ENCODE assay signal across 11 cellular contexts in the genomic region with DNA sequence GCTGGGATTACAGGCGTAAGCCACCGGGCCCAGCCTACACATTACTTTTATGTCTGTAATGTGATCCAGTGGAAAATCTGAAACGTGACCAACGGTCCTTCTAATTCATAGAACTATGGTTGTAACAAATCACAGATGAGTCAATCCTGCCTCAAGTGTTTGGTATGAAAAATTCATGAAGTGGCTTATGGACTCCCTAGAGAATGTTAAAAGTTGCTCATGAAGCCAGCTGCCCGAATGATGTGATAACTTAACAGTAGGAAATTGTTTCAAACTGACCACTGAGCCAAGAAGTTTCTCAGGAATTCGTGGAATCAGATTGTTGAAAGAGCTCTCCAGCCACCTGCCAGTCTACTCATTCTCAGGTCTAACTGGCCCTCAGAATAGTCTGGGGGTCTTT. TPM values are rescaled to one million over a fixed set of nuclear protein-coding genes. Genes with fewer than 3 reads are reported as not detected.
DNase-seq lines count a peak whose midpoint lies in the region; ATAC-seq and TF ChIP-seq lines count a peak whose summit lies in the region.
"Had no signal": no experiment of that assay in that cellular context is flagged by ENCODE, and none has a peak within 500 bp of the region (broad histone marks: within the 10 kb centered on the region; RNA-seq: fewer than 3 reads in every experiment).

No MANE protein-coding gene starts in this region.

- no peaks in the 10 kb centered on the region for H4K20me1 ChIP-seq in PC-3 (ENCODE audit: low read length)

- no peak for ATAC-seq in PC-3
- ATAC-seq: psoas muscle had no signal

- no peak overlapping the region for H3K9ac ChIP-seq in PC-3 (ENCODE audit: low read length)

- H3K4me3 Mint-ChIP-seq in T-helper 2 cell treated with Interferon-gamma antibody and Interleukin-4, amounts not matched to agents 5 μg/mL and 100 μg/mL, for 36 hours = no peak overlapping the region

- no peak overlapping the region for H3K4me3 ChIP-seq in PC-3 (ENCODE audit: low read length)
- H3K4me3 ChIP-seq: psoas muscle, tibial artery had no signal

- H3F3A ChIP-seq in PC-3 (ENCODE audit: low read length, unreplicated experiment) = no peaks in the 10 kb centered on the region

- no peak overlapping the region for H2AFZ ChIP-seq in PC-3 (ENCODE audit: low read length)

- BruUV-seq in PC-3 (replicated peaks; lab: Mats Ljungman, UMichigan) = no TSS peak

- no peaks in the 10 kb centered on the region for H3K9me3 Mint-ChIP-seq in T-helper 2 cell treated with Interferon-gamma antibody and Interleukin-4, amounts not matched to agents 5 μg/mL and 100 μg/mL, for 36 hours

- H3K4me2 ChIP-seq in PC-3 (ENCODE audit: low read length) = no peak overlapping the region

- CTCF ChIA-PET in PC-3 (lab: Charles Lee) = no interaction called here

- no peaks in the 10 kb centered on the region for H3K36me3 ChIP-seq in PC-3 (ENCODE audit: low read depth, low read length)
- H3K36me3 ChIP-seq: tibial artery had no signal

- TF ChIP-seq CTCF in PC-3 (conservative IDR thresholded peaks at IDR 0.05; ENCODE audit: low read depth, low read length) = no peak

- no peaks in the 10 kb centered on the region for H3K36me3 Mint-ChIP-seq in T-helper 2 cell treated with Interferon-gamma antibody and Interleukin-4, amounts not matched to agents 5 μg/mL and 100 μg/mL, for 36 hours (ENCODE audit: low read depth)

- no peaks in the 10 kb centered on the region for H3K4me1 ChIP-seq in PC-3 (ENCODE audit: insufficient read depth, low read length)
- H3K4me1 ChIP-seq: psoas muscle, tibial artery had no signal

- no peaks in the 10 kb centered on the region for H3K79me2 ChIP-seq in PC-3 (ENCODE audit: low read length)

- H3K9me2 ChIP-seq in PC-3 (replicated peaks; ENCODE audit: low read length) = no peaks in the 10 kb centered on the region

- H3K4me1 Mint-ChIP-seq in T-helper 2 cell treated with Interferon-gamma antibody and Interleukin-4, amounts not matched to agents 5 μg/mL and 100 μg/mL, for 36 hours (ENCODE audit: low read depth) = no peaks in the 10 kb centered on the region

- DNase-seq in Daoy (ENCODE audit: low read depth) (peak; percentile 55), PC-3 (peak; percentile 41), epithelial cell of prostate (ENCODE audit: low read depth, low spot score) (no peak), non-pigmented ciliary epithelial cell (ENCODE audit: low read depth) (peak; percentile 87), retina (no peak), NCI-H2227 (lab: John Stamatoyannopoulos, UW; ENCODE audit: unreplicated experiment) (no peak)
- DNase-seq in activated T-cell treated with anti-CD3 and anti-CD28 coated beads, Interleukin-2, amount 50 U/mL, for 1 hour = no peak
- DNase-seq in T-helper 2 cell treated with Interferon-gamma antibody and Interleukin-4, amounts not matched to agents 5 μg/mL and 100 μg/mL, for 36 hours (ENCODE audit: low spot score) = no peak
- DNase-seq: NCI-H2081, psoas muscle, tibial artery had no signal

- H3K9me3 ChIP-seq in PC-3 (ENCODE audit: low read length) = no peaks in the 10 kb centered on the region
- H3K9me3 ChIP-seq: psoas muscle, tibial artery had no signal

- no peaks in the 10 kb centered on the region for H3K27me3 ChIP-seq in PC-3 (ENCODE audit: low read length)
- H3K27me3 ChIP-seq: tibial artery had no signal

- H3K27ac ChIP-seq in PC-3 (ENCODE audit: low read length) (no peak overlapping the region), epithelial cell of prostate (peak overlapping the region; percentile 55)
- H3K27ac ChIP-seq: psoas muscle, tibial artery had no signal

- intact Hi-C loops in PC-3 (cut with micrococcal nuclease) = no loop called here

- no peak overlapping the region for H3K27ac Mint-ChIP-seq in T-helper 2 cell treated with Interferon-gamma antibody and Interleukin-4, amounts not matched to agents 5 μg/mL and 100 μg/mL, for 36 hours

- H3K27me3 Mint-ChIP-seq in T-helper 2 cell treated with Interferon-gamma antibody and Interleukin-4, amounts not matched to agents 5 μg/mL and 100 μg/mL, for 36 hours (ENCODE audit: low read depth) = no peaks in the 10 kb centered on the region

- POLR2A ChIA-PET in PC-3 (lab: Charles Lee; ENCODE audit: unreplicated experiment) = no interaction called here

RNA-seq across cellular contexts. Expression of gene FARP1, which starts 59.4 kb away (rescaled TPM):
- total RNA-seq in Daoy (2014; rRNA removed; shearing (Covaris generic)) = 5.0 and 5.2 TPM in 2 replicates
- 18.2 and 20.9 TPM in 2 replicates for total RNA-seq in PC-3 (2014; rRNA removed)

Comparison
In these comparisons a context has a peak if more than half of its experiments do, and no peak if none do; other contexts are left out.
1. DNase-seq: peak in Daoy (single experiment), PC-3 (single experiment) and non-pigmented ciliary epithelial cell (single experiment); none in epithelial cell of prostate (single experiment), retina (single experiment), activated T-cell treated with anti-CD3 and anti-CD28 coated beads, Interleukin-2, amount 50 U/mL, for 1 hour (single experiment), NCI-H2227 (single experiment) and T-helper 2 cell treated with Interferon-gamma antibody and Interleukin-4, amounts not matched to agents 5 μg/mL and 100 μg/mL, for 36 hours (single experiment).